In the genomic region with DNA sequence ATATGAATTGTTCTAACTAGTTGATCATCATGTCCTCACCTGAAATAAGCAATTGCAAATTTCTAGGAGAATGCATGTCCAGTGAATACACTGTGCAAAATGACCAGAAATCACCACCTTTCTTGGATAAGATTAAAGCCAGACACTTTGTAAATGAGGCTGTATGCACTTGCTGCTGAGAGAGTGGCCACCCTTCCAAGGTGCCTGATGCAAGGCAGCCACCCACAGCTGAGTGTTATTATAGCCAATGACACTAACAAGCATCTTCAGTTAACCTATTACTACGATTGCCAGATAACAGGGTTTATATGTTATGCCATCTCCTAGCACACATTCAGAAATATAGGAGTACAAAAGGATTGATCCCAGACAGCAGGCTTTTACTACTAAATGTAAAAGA, we compare ENCODE assay signal across 23 cellular contexts.
"Had no signal": no experiment of that assay in that cellular context is flagged by ENCODE, and none has a peak within 500 bp of the region (broad histone marks: within the 10 kb centered on the region; RNA-seq: fewer than 3 reads in every experiment).

No MANE protein-coding gene starts in this region.

- H3K36me3 ChIP-seq: esophagus squamous epithelium, gastrocnemius medialis, heart right ventricle, left lung, lower lobe of right lung had no signal

- H3K4me1 ChIP-seq: esophagus squamous epithelium, gastrocnemius medialis, heart right ventricle, left lung, lower lobe of right lung had no signal

- ATAC-seq: effector memory CD8-positive, alpha-beta T cell; esophagus mucosa; gastrocnemius medialis; heart right ventricle; left cardiac atrium; left lung; left ventricle myocardium superior; lower lobe of right lung; mucosa of descending colon; naive thymus-derived CD8-positive, alpha-beta T cell had no signal

- DNase-seq: cortex of kidney; effector CD8-positive, alpha-beta T cell; effector memory CD8-positive, alpha-beta T cell; endodermal cell; erythroblast; esophagus squamous epithelium; foreskin fibroblast; foreskin melanocyte; gastrocnemius medialis; glutamatergic neuron; head of caudate nucleus; heart right ventricle; hippocampal formation; left cardiac atrium; left lung; left ventricle myocardium superior; lower lobe of right lung; mesenchymal stem cell; mucosa of descending colon; naive B cell; naive thymus-derived CD8-positive, alpha-beta T cell had no signal

- H3K9me3 ChIP-seq: esophagus squamous epithelium, gastrocnemius medialis had no signal

- H3K4me3 ChIP-seq: esophagus squamous epithelium, gastrocnemius medialis, heart right ventricle, left lung, lower lobe of right lung, mucosa of descending colon had no signal

- H3K27ac ChIP-seq: epithelial cell of prostate, esophagus squamous epithelium, gastrocnemius medialis, heart right ventricle, left lung, lower lobe of right lung had no signal

- H3K27me3 ChIP-seq: esophagus squamous epithelium, gastrocnemius medialis, left lung had no signal
